Comparison of ENCODE assay signal across 1 cellular context in the genomic region with DNA sequence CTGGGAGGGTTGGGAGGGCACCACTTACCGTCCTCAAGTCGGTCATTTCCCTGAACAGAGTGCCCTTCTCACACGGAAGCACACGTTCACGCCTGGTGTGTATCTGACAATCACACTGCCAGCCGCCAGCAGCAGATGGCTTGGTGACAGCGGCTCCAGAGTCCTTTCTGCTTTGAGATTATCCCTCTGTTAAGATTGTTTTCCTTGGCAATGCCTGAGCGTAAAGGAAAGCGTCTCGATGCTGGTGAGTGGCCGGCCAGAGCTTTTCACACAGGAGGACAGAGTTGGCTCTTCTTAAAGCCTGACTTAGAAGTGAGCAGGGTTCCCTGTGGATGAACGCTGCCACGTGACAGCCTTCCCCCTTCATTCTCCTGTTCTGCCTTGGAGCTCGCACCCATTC.
TF ChIP-seq lines count a peak whose summit lies in the region.

No MANE protein-coding gene starts in this region.

TF ChIP-seq in HEK293, 187 proteins besides CTCF, POLR2A, EP300 and RAD21:
- TF ChIP-seq, protein P1, sequence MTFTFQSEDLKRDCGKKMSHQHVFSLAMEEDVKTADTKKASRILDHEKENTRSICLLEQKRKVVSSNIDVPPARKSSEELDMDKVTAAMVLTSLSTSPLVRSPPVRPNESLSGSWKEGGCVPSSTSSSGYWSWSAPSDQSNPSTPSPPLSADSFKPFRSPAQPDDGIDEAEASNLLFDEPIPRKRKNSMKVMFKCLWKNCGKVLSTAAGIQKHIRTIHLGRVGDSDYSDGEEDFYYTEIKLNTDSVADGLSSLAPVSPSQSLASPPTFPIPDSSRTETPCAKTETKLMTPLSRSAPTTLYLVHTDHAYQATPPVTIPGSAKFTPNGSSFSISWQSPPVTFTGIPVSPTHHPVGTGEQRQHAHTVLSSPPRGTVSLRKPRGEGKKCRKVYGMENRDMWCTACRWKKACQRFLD (tag by site-specific recombination; IDR thresholded peaks at IDR 0.05) = no peak
- TF ChIP-seq, protein P2, sequence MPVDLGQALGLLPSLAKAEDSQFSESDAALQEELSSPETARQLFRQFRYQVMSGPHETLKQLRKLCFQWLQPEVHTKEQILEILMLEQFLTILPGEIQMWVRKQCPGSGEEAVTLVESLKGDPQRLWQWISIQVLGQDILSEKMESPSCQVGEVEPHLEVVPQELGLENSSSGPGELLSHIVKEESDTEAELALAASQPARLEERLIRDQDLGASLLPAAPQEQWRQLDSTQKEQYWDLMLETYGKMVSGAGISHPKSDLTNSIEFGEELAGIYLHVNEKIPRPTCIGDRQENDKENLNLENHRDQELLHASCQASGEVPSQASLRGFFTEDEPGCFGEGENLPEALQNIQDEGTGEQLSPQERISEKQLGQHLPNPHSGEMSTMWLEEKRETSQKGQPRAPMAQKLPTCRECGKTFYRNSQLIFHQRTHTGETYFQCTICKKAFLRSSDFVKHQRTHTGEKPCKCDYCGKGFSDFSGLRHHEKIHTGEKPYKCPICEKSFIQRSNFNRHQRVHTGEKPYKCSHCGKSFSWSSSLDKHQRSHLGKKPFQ (tag by site-specific recombination; IDR thresholded peaks at IDR 0.05) = peak; percentile 57; the same call in 1 of the 2 replicates
